ENCODE assay signal across 13 cellular contexts in genomic region chr17:28282596-28282995, GRCh38. TPM values are rescaled to one million over a fixed set of nuclear protein-coding genes. Genes with fewer than 3 reads are reported as not detected.
DNase-seq lines count a peak whose midpoint lies in the region; ATAC-seq, FAIRE-seq and TF ChIP-seq lines count a peak whose summit lies in the region.
"Had no signal": no experiment of that assay in that cellular context is flagged by ENCODE, and none has a peak within 500 bp of the region (broad histone marks: within the 10 kb centered on the region; RNA-seq: fewer than 3 reads in every experiment).

No MANE protein-coding gene starts in this region.

- FAIRE-seq in frontal cortex (lab: Jason Lieb, UNC), result no peak
- FAIRE-seq: islet of Langerhans had no signal

- H3K4me3 ChIP-seq in adrenal gland (no peak overlapping the region), left lung (no peak overlapping the region), H7 (ENCODE audit: insufficient read depth, low read depth, low read length) (no peak overlapping the region)

- TF ChIP-seq POLR2A in adrenal gland (IDR thresholded peaks at IDR 0.05), result no peak

- H3K27ac ChIP-seq in adrenal gland, result peak overlapping the region in 1 of 5 donors; percentile 60
- H3K27ac ChIP-seq in left lung, result no peak overlapping the region
- H3K27ac ChIP-seq: KMS-11 had no signal

- H3K36me3 Mint-ChIP-seq in activated T-cell treated with anti-CD3 and anti-CD28 coated beads, Interleukin-2, amount 50 U/mL, for 24 hours (ENCODE audit: low read depth), result no peaks in the 10 kb centered on the region

- in situ Hi-C loops in Caki2 (cut with HindIII; ENCODE audit: low pct_unique_long_range_greater_than_20kb, low sequenced_read_pairs), result no loop called here

- peaks cover 21% of the 10 kb centered on the region for H3K27me3 Mint-ChIP-seq in activated T-cell treated with anti-CD3 and anti-CD28 coated beads, Interleukin-2, amount 50 U/mL, for 24 hours

- peaks cover 12% of the 10 kb centered on the region for H3K4me1 Mint-ChIP-seq in activated T-cell treated with anti-CD3 and anti-CD28 coated beads, Interleukin-2, amount 50 U/mL, for 24 hours (ENCODE audit: low read depth)

- WGBS in adrenal gland, 4 donors, result 34 to 53% (median 46%) methylated on average over 7 of the region's 7 CpGs

- H3K36me3 ChIP-seq in adrenal gland (replicated peaks in 1 of 2) (no peaks in the 10 kb centered on the region), left lung (no peaks in the 10 kb centered on the region), H7 (replicated peaks; ENCODE audit: control insufficient read depth, insufficient read depth, low read length) (no peaks in the 10 kb centered on the region)

- TF ChIP-seq CTCF in adrenal gland (IDR thresholded peaks at IDR 0.05) (no peak), left lung (IDR thresholded peaks at IDR 0.05) (no peak)

- peaks cover 3 to 7% of the 10 kb centered on the region in 2 donors for H3K4me1 ChIP-seq in adrenal gland (replicated peaks in 1 of 2)
- no peaks in the 10 kb centered on the region for H3K4me1 ChIP-seq in left lung

- H3K9me3 ChIP-seq in adrenal gland (replicated peaks in 1 of 3) (no peaks in the 10 kb centered on the region), left lung (no peaks in the 10 kb centered on the region)

- ATAC-seq in left lung, result peak; percentile 88

- no peaks in the 10 kb centered on the region for H3K9me3 Mint-ChIP-seq in activated T-cell treated with anti-CD3 and anti-CD28 coated beads, Interleukin-2, amount 50 U/mL, for 24 hours

- peak; percentile 80 for DNase-seq in Caki2 (ENCODE audit: low read depth)
- peak; percentile 91 for DNase-seq in LHCN-M2 (ENCODE audit: low read depth)
- peak in 5 of 7 donors; percentile 17 to 45 (median 36) for DNase-seq in adrenal gland
- DNase-seq in left lung, result no peak
- DNase-seq in frontal cortex (ENCODE audit: low spot score in 2 of 2), result no peak
- no peak for DNase-seq in KG1 (lab: John Stamatoyannopoulos, UW)
- DNase-seq in activated T-cell treated with anti-CD3 and anti-CD28 coated beads, Interleukin-2, amount 50 U/mL, for 24 hours, result no peak
- no peak for DNase-seq in H7
- DNase-seq: GF-D8; stimulated activated CD4-positive, alpha-beta T cell treated with anti-CD3 and anti-CD28 coated beads, Interleukin-1b, Interleukin-23, amount 100 ng/mL, for 48 hours; T-helper 2 cell had no signal

- H3K27me3 ChIP-seq in adrenal gland, result no peaks in the 10 kb centered on the region
- H3K27me3 ChIP-seq in left lung, result peaks cover 0 to 5% of the 10 kb centered on the region in 2 donors
- no peaks in the 10 kb centered on the region for H3K27me3 ChIP-seq in H7 (ENCODE audit: control insufficient read depth, insufficient read depth, low read length)

- no peak overlapping the region for H3K27ac Mint-ChIP-seq in activated T-cell treated with anti-CD3 and anti-CD28 coated beads, Interleukin-2, amount 50 U/mL, for 24 hours

- intact Hi-C loops in adrenal gland (cut with DNase I), result no loop called here
- intact Hi-C loops in left lung (cut with DNase I), result no loop called here

- H3K4me3 Mint-ChIP-seq in activated T-cell treated with anti-CD3 and anti-CD28 coated beads, Interleukin-2, amount 50 U/mL, for 24 hours, result no peak overlapping the region

RNA-seq across cellular contexts. Expression of gene TMEM97, which starts 36.4 kb away (rescaled TPM):
- 44.4 and 45.1 TPM in 2 replicates for total RNA-seq in Caki2 (2014; rRNA removed; shearing (Covaris generic); ENCODE audit: low replicate concordance)
- total RNA-seq in LHCN-M2 (2014; rRNA removed), result 24.9 and 27.2 TPM in 2 replicates
- polyA plus RNA-seq in LHCN-M2 (2012), result 7.8 TPM
- 100 to 1,000 TPM in 1 of 8 donors, 10 to 100 TPM in 7; 23.8 to 130 (median 33.8) TPM for total RNA-seq in adrenal gland
- 100 to 1,000 TPM in 1 of 3 donors, 1 to 10 TPM in 2; 6.5 to 779 (median 8.3) TPM for polyA plus RNA-seq in adrenal gland
- total RNA-seq in left lung, result 10 to 100 TPM; 27.0 to 69.3 TPM
- total RNA-seq in frontal cortex, result 50.1 TPM
- 86.4 and 90.4 TPM in 2 replicates for total RNA-seq in H7 (2014; rRNA removed; shearing (Covaris generic))

RNA-seq across cellular contexts. Expression of gene IFT20, which starts 52.7 kb away (rescaled TPM):
- total RNA-seq in Caki2 (2014; rRNA removed; shearing (Covaris generic); ENCODE audit: low replicate concordance), result 35.8 and 39.6 TPM in 2 replicates
- 26.5 and 27.3 TPM in 2 replicates for total RNA-seq in LHCN-M2 (2014; rRNA removed)
- polyA plus RNA-seq in LHCN-M2 (2012), result 22.4 TPM
- 10 to 100 TPM; 24.5 to 69.5 (median 40.7) TPM for total RNA-seq in adrenal gland
- polyA plus RNA-seq in adrenal gland, result 100 to 1,000 TPM in 1 of 3 donors, 10 to 100 TPM in 2; 26.0 to 100 (median 78.7) TPM
- total RNA-seq in left lung, result 10 to 100 TPM; 27.6 to 42.2 TPM
- 31.0 TPM for total RNA-seq in frontal cortex
- 13.7 and 19.0 TPM in 2 replicates for total RNA-seq in H7 (2014; rRNA removed; shearing (Covaris generic))

RNA-seq across cellular contexts. Expression of gene TNFAIP1, which starts 53.0 kb away (rescaled TPM):
- total RNA-seq in Caki2 (2014; rRNA removed; shearing (Covaris generic); ENCODE audit: low replicate concordance), result 28.4 and 69.6 TPM in 2 replicates
- total RNA-seq in LHCN-M2 (2014; rRNA removed), result 18.0 and 19.7 TPM in 2 replicates
- 24.3 TPM for polyA plus RNA-seq in LHCN-M2 (2012)
- total RNA-seq in adrenal gland, result 10 to 100 TPM; 21.7 to 70.6 (median 49.1) TPM
- 10 to 100 TPM; 17.2 to 32.5 (median 23.8) TPM for polyA plus RNA-seq in adrenal gland
- total RNA-seq in left lung, result 10 to 100 TPM; 57.6 to 80.7 TPM
- total RNA-seq in frontal cortex, result 28.5 TPM
- total RNA-seq in H7 (2014; rRNA removed; shearing (Covaris generic)), result 19.3 and 21.3 TPM in 2 replicates

Comparison
In these comparisons a context has a peak if more than half of its experiments do, and no peak if none do; other contexts are left out.
1. DNase-seq: peak in Caki2 (single experiment), LHCN-M2 (single experiment) and adrenal gland (5 of 7); none in left lung (0 of 2), frontal cortex (0 of 2), KG1 (single experiment), activated T-cell treated with anti-CD3 and anti-CD28 coated beads, Interleukin-2, amount 50 U/mL, for 24 hours (single experiment) and H7 (single experiment).